1 cellular context compared by ENCODE assay signal in the genomic region with DNA sequence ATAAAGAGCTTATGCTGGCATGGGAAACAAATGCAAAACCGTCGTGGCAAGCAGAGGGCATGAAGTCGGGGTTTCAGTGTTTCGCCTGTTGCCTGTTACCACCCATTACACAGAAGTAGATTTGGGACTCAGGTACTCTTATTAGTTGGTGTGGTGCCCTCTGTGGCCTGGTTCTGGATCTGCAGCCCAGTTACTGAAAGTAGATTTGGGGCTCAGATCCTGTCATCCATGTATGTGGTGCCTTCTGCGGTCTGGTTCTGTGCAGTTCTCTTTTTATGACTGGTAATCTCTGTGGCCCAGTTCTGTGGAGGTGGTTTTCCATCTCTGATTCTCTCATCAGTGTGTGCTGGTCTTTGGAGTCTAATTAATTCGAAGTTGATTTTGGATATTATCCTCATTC.
TF ChIP-seq lines count a peak whose summit lies in the region.

No MANE protein-coding gene starts in this region.

TF ChIP-seq in GM23338, 12 proteins besides CTCF, POLR2A, EP300 and RAD21 (continued from another document):
- no peak for TF ChIP-seq POLR2AphosphoS5 (IDR thresholded peaks at IDR 0.05; ENCODE audit: low read depth)
